In genomic region chr9:14529629-14530028, GRCh38 we compare ENCODE assay signal across 27 cellular contexts.
"Had no signal": no experiment of that assay in that cellular context is flagged by ENCODE, and none has a peak within 500 bp of the region (broad histone marks: within the 10 kb centered on the region; RNA-seq: fewer than 3 reads in every experiment).

No MANE protein-coding gene starts in this region.

- H3K9me3 ChIP-seq: esophagus squamous epithelium, ovary, psoas muscle, spleen, testis, tibial artery, upper lobe of left lung had no signal

- H3K4me3 ChIP-seq: coronary artery, esophagus squamous epithelium, lung, ovary, skin epidermis, spleen, testis, tibial artery, upper lobe of left lung had no signal

- H3K36me3 ChIP-seq: esophagus squamous epithelium, ovary, spleen, tibial artery, upper lobe of left lung had no signal

- ATAC-seq: natural killer cell; psoas muscle; right cardiac atrium; stimulated activated memory B cell treated with anti-CD40 and anti-IgM and Interleukin-4, amounts not matched to agents 10 μg/mL and 1 μg/mL and 100 μg/mL, for 72 hours; stimulated activated naive CD8-positive, alpha-beta T cell treated with anti-CD3 and anti-CD28 coated beads, Interleukin-15, Interleukin-2, amounts not matched to agents 100 U/mL and 50 U/mL, for 24 hours had no signal

- H3K27me3 ChIP-seq: ovary, testis, tibial artery, upper lobe of left lung had no signal

- FAIRE-seq: keratinocyte, urothelium cell line had no signal

- H3K27ac ChIP-seq: coronary artery, esophagus squamous epithelium, ovary, psoas muscle, skin epidermis, spleen, testis, tibial artery, upper lobe of left lung had no signal

- H3K4me1 ChIP-seq: spleen, testis, tibial artery, upper lobe of left lung had no signal

- DNase-seq: dermis blood vessel endothelial cell; effector memory CD4-positive, alpha-beta T cell; erythroblast; esophagus squamous epithelium; foreskin melanocyte; glutamatergic neuron; hypothalamus; immature natural killer cell; natural killer cell; occipital lobe; ovary; posterior cingulate gyrus; psoas muscle; right cardiac atrium; spleen; stimulated activated CD4-positive, alpha-beta T cell treated with anti-CD3 and anti-CD28 coated beads, Interleukin-4, amount 100 ng/mL, for 4 hours; stimulated activated naive CD8-positive, alpha-beta T cell treated with anti-CD3 and anti-CD28 coated beads, Interleukin-15, Interleukin-2, amounts not matched to agents 100 U/mL and 50 U/mL, for 24 hours; substantia nigra; testis; tibial artery; upper lobe of left lung had no signal
